Comparison of ENCODE assay signal across 8 cellular contexts in the genomic region with DNA sequence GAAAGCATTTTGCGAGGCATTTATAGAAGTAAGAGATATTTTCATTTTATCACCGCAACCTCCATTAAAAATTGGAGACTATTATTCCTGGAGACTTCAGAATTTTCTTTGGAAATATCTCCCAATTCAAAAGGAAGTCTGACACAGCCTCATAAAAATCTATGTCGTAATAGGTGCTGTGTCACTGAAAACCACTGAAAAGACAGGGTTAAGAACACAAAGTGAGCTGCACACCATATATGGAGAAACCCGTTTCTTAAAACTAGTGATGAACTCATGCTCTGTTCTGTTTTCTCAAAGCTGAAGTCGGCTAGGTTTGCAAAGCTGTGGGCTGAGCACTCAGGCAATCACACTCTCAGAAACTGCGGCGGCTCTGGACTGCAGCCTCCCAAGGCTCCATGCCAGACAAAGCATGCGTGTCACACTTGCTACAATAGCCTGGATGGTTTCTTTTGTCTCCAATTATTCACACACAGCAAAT. TPM values are rescaled to one million over a fixed set of nuclear protein-coding genes. Genes with fewer than 3 reads are reported as not detected.
DNase-seq lines count a peak whose midpoint lies in the region; ATAC-seq lines count a peak whose summit lies in the region.

A gene (plus strand): TSS at position 287 of the 481 bp plus-strand sequence. CDS start 126 bp downstream, at position 413.

- no peaks in the 10 kb centered on the region for H3K27me3 Mint-ChIP-seq in activated naive CD8-positive, alpha-beta T cell treated with anti-CD3 and anti-CD28 coated beads, Interleukin-2, amount 50 U/mL, for 24 hours

- H3K4me1 Mint-ChIP-seq in activated naive CD8-positive, alpha-beta T cell treated with anti-CD3 and anti-CD28 coated beads, Interleukin-2, amount 50 U/mL, for 24 hours: peaks cover 94% of the 10 kb centered on the region

- ATAC-seq in GM19397 (IDR thresholded peaks at IDR 0.05; ENCODE audit: unreplicated experiment): peak; percentile 89
- peak; percentile 93 for ATAC-seq in HG03571 (IDR thresholded peaks at IDR 0.05; ENCODE audit: unreplicated experiment)
- peak; percentile 83 for ATAC-seq in activated naive CD8-positive, alpha-beta T cell treated with anti-CD3 and anti-CD28 coated beads, Interleukin-2, amount 50 U/mL, for 24 hours
- ATAC-seq in left ventricle myocardium superior: peak; percentile 93
- ATAC-seq in sciatic nerve: peak; percentile 95

- intact Hi-C loops in left ventricle myocardium superior (cut with micrococcal nuclease) (no loop called here), sciatic nerve (cut with DNase I) (no loop called here)

- H3K4me3 Mint-ChIP-seq in activated naive CD8-positive, alpha-beta T cell treated with anti-CD3 and anti-CD28 coated beads, Interleukin-2, amount 50 U/mL, for 24 hours: peak within 1 kb of the TSS; percentile 92

- H3K27ac Mint-ChIP-seq in activated naive CD8-positive, alpha-beta T cell treated with anti-CD3 and anti-CD28 coated beads, Interleukin-2, amount 50 U/mL, for 24 hours: peak within 1 kb of the TSS; percentile 97

- H3K36me3 Mint-ChIP-seq in activated naive CD8-positive, alpha-beta T cell treated with anti-CD3 and anti-CD28 coated beads, Interleukin-2, amount 50 U/mL, for 24 hours (ENCODE audit: low read depth): peaks cover 4% of the 10 kb centered on the region

- peak; percentile 86 for DNase-seq in AG20443 (ENCODE audit: low spot score)
- peak; percentile 53 for DNase-seq in T follicular helper cell (ENCODE audit: low read depth)
- peak; percentile 73 for DNase-seq in activated naive CD8-positive, alpha-beta T cell treated with anti-CD3 and anti-CD28 coated beads, Interleukin-2, amount 50 U/mL, for 24 hours
- peak; percentile 70 for DNase-seq in left ventricle myocardium superior
- DNase-seq in sciatic nerve (ENCODE audit: low spot score): peak; percentile 82
- DNase-seq in COLO668 (lab: John Stamatoyannopoulos, UW; ENCODE audit: unreplicated experiment): no peak

- H3K9me3 Mint-ChIP-seq in activated naive CD8-positive, alpha-beta T cell treated with anti-CD3 and anti-CD28 coated beads, Interleukin-2, amount 50 U/mL, for 24 hours: no peaks in the 10 kb centered on the region

RNA-seq across cellular contexts. Expression of the gene that starts here (rescaled TPM):
- total RNA-seq in left ventricle myocardium superior (8.8 TPM), sciatic nerve (29.8 TPM)
